Comparison of ENCODE assay signal across 11 cellular contexts in the genomic region with DNA sequence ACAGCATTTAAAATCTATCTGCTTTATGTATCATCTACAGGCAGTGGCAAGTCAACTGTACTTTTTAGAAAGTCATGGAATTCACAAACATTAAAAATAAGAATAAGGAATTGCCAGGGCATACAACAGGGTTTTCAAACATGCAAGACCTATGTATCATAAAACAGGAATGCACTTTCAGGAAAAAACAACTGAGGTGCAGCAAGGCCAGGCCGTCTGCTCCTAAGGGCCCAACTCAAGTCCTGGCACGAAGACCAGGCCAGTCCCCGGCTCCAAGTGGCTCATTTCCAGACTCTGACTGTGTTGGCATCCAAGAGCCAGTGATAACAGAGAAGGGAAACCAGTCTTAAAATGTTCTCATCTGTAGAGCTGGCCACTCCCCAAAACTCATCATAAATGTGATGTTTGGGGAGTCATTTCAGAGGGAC. TPM values are rescaled to one million over a fixed set of nuclear protein-coding genes. Genes with fewer than 3 reads are reported as not detected.
A peak's percentile ranks its signal among the peaks of the same experiment; 100 is the strongest.
DNase-seq lines count a peak whose midpoint lies in the region; ATAC-seq lines count a peak whose summit lies in the region.
"Had no signal": no experiment of that assay in that cellular context is flagged by ENCODE, and none has a peak within 500 bp of the region (broad histone marks: within the 10 kb centered on the region; RNA-seq: fewer than 3 reads in every experiment).

No MANE protein-coding gene starts in this region.

- ATAC-seq in esophagus mucosa (peak; percentile 92), HG02610 (IDR thresholded peaks at IDR 0.05; ENCODE audit: unreplicated experiment) (no peak), GM19397 (IDR thresholded peaks at IDR 0.05; ENCODE audit: unreplicated experiment) (no peak)

- H3K27ac ChIP-seq in muscle layer of duodenum (ENCODE audit: low read length) = peak overlapping the region; percentile 85
- H3K27ac ChIP-seq: 22Rv1 had no signal

- H3K4me3 ChIP-seq in muscle layer of duodenum (ENCODE audit: low read depth in 1 of 2, low read length in 2 of 2) = peak overlapping the region in 1 of 2 donors; percentile 17

- no peaks in the 10 kb centered on the region for H3K27me3 ChIP-seq in muscle layer of duodenum (ENCODE audit: low read depth, low read length)

- DNase-seq in NCI-H2196 (lab: John Stamatoyannopoulos, UW; ENCODE audit: unreplicated experiment) (peak; percentile 19), NCI-H2196 treated with DMSO at 0.1 percent for 48 hours (lab: John Stamatoyannopoulos, UW; ENCODE audit: unreplicated experiment) (no peak), occipital lobe (lab: John Stamatoyannopoulos, UW) (no peak), NCI-H1436 (lab: John Stamatoyannopoulos, UW) (no peak)
- DNase-seq: NCI-H146, T-helper 1 cell had no signal

- H3K36me3 ChIP-seq in muscle layer of duodenum (ENCODE audit: control insufficient read depth in 1 of 2, insufficient read depth in 2 of 2, low read length in 2 of 2) = no peaks in the 10 kb centered on the region

- no peaks in the 10 kb centered on the region for H3K9me3 ChIP-seq in muscle layer of duodenum (ENCODE audit: control insufficient read depth in 1 of 2, low read length in 2 of 2)

- H3K4me1 ChIP-seq in muscle layer of duodenum (ENCODE audit: control insufficient read depth in 1 of 2, insufficient read depth in 2 of 2, low read length in 2 of 2) = peaks cover 9 to 62% of the 10 kb centered on the region in 2 donors

RNA-seq across cellular contexts. Expression of a gene that starts 7.1 kb away (rescaled TPM):
- 4.5 TPM for total RNA-seq in esophagus mucosa
- total RNA-seq in occipital lobe = 5.6 TPM

RNA-seq across cellular contexts. Expression of a gene that starts 32.2 kb away (rescaled TPM):
- total RNA-seq in esophagus mucosa (not detected), occipital lobe (0.16 TPM)
